ENCODE assay signal across 1 cellular context in the genomic region with DNA sequence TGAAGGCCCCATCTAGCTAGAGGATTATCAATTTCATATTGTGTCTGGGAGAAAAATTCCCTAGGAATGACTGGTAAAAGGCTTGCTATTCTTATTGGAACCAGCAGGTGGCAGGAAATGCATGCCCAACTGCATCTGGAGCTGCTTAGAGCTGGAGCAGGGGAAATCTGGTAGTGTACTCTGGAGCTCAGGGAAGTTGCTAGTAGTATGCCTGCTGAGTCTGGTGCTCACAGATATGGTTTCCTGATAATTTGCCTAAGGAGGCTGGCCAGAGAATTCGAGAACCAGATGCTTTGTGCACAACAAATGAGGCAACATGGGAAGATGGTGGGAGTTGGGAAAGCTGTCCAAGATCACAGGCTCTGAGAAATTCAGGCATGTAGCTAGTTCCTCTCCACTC.
A peak's percentile ranks its signal among the peaks of the same experiment; 100 is the strongest.
TF ChIP-seq lines count a peak whose summit lies in the region.

No MANE protein-coding gene starts in this region.

TF ChIP-seq in IMR-90, 13 proteins besides CTCF, POLR2A, EP300 and RAD21:
- peak; percentile 82 for TF ChIP-seq SMC3 (IDR thresholded peaks at IDR 0.05; ENCODE audit: low read depth, low read length)
- TF ChIP-seq USF2 (IDR thresholded peaks at IDR 0.05; ENCODE audit: low read depth, low read length), result no peak
